ENCODE assay signal across 1 cellular context in the genomic region with DNA sequence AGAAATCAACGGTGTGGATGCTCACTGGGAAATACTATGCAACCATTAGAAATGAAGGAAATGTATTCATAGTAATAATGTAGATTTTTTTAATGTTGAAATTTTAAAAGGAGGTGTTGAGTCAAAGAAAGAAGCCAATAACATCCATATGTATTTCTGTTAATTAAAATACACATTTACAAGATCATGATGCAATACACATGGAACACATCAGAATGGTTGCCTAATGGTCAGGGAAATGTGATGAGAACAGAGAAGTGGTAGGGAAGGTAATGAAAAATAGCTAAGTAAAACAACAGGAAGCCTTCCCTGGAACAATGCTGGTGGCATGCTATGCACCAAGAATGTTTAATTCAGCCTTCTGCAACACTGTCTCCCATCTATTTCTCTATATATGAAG.
TF ChIP-seq lines count a peak whose summit lies in the region.

No MANE protein-coding gene starts in this region.

TF ChIP-seq in HepG2, 621 proteins besides CTCF, POLR2A, EP300 and RAD21 (continued from another document):
- TF ChIP-seq ZIK1 (CRISPR knock-in tag; IDR thresholded peaks at IDR 0.05; ENCODE audit: borderline replicate concordance, low read depth) = no peak
